31 cellular contexts compared by ENCODE assay signal in genomic region chr12:131752457-131752856, GRCh38.
"Had no signal": no experiment of that assay in that cellular context is flagged by ENCODE, and none has a peak within 500 bp of the region (broad histone marks: within the 10 kb centered on the region; RNA-seq: fewer than 3 reads in every experiment).

No MANE protein-coding gene starts in this region.

- H3K9me3 Mint-ChIP-seq: activated naive CD8-positive, alpha-beta T cell treated with anti-CD3 and anti-CD28 coated beads, Interleukin-2, amount 50 U/mL, for 24 hours; activated T-cell treated with anti-CD3 and anti-CD28 coated beads, Interleukin-2, amount 50 U/mL, for 24 hours; natural killer cell; stimulated activated naive CD8-positive, alpha-beta T cell treated with anti-CD3 and anti-CD28 coated beads, Interleukin-15, Interleukin-2, amounts not matched to agents 100 ng/mL and 50 ng/mL, for 24 hours had no signal

- DNase-seq: activated CD4-positive, alpha-beta T cell treated with anti-CD3 and anti-CD28 coated beads for 48 hours; activated CD4-positive, alpha-beta T cell treated with anti-CD3 and anti-CD28 coated beads, Interleukin-2, amount 50 U/mL, for 48 hours; activated CD8-positive, alpha-beta memory T cell treated with anti-CD3 and anti-CD28 coated beads for 24 hours; activated CD8-positive, alpha-beta memory T cell treated with anti-CD3 and anti-CD28 coated beads, Interleukin-2, amount 50 U/mL, for 4 hours; activated gamma-delta T cell treated with Interleukin-2 at 50 U/mL for 16 hours; activated naive CD4-positive, alpha-beta T cell treated with anti-CD3 and anti-CD28 coated beads, Interleukin-2, amount 50 U/mL, for 16 hours; activated naive CD8-positive, alpha-beta T cell treated with anti-CD3 and anti-CD28 coated beads, Interleukin-2, amount 50 U/mL, for 24 hours; amygdala; effector memory CD4-positive, alpha-beta T cell; erythroblast; hippocampal formation; left lung; lower lobe of right lung; mesenchymal stem cell; natural killer cell; ovary; retina; stimulated activated CD4-positive, alpha-beta T cell treated with anti-CD3 and anti-CD28 coated beads, Interleukin-12 subunit alpha, Interleukin-12 subunit beta, amount 100 ng/mL, for 4 hours; stimulated activated CD4-positive, alpha-beta T cell treated with anti-CD3 and anti-CD28 coated beads, Interleukin-4, amount 100 ng/mL, for 1 hour had no signal

- H3K27me3 Mint-ChIP-seq: activated naive CD8-positive, alpha-beta T cell treated with anti-CD3 and anti-CD28 coated beads, Interleukin-2, amount 50 U/mL, for 24 hours; activated T-cell treated with anti-CD3 and anti-CD28 coated beads, Interleukin-2, amount 50 U/mL, for 24 hours; stimulated activated naive CD8-positive, alpha-beta T cell treated with anti-CD3 and anti-CD28 coated beads, Interleukin-15, Interleukin-2, amounts not matched to agents 100 ng/mL and 50 ng/mL, for 24 hours had no signal

- H3K4me3 Mint-ChIP-seq: activated naive CD8-positive, alpha-beta T cell treated with anti-CD3 and anti-CD28 coated beads, Interleukin-2, amount 50 U/mL, for 24 hours; activated T-cell treated with anti-CD3 and anti-CD28 coated beads, Interleukin-2, amount 50 U/mL, for 24 hours; natural killer cell; stimulated activated naive CD8-positive, alpha-beta T cell treated with anti-CD3 and anti-CD28 coated beads, Interleukin-15, Interleukin-2, amounts not matched to agents 100 ng/mL and 50 ng/mL, for 24 hours had no signal

- H3K27ac ChIP-seq: breast epithelium, coronary artery, gastrocnemius medialis, left lung, lower lobe of right lung, ovary, prostate gland, skin epidermis, upper lobe of left lung, vagina, VCaP had no signal

- ATAC-seq: activated CD4-positive, CD25-positive, alpha-beta regulatory T cell treated with anti-CD3 and anti-CD28 coated beads, Interleukin-2, amount 50 U/mL, for 24 hours; activated naive CD8-positive, alpha-beta T cell treated with anti-CD3 and anti-CD28 coated beads, Interleukin-2, amount 50 U/mL, for 24 hours; gastrocnemius medialis; left lung; lower lobe of right lung; natural killer cell; sciatic nerve had no signal

- H3K27ac Mint-ChIP-seq: activated naive CD8-positive, alpha-beta T cell treated with anti-CD3 and anti-CD28 coated beads, Interleukin-2, amount 50 U/mL, for 24 hours; activated T-cell treated with anti-CD3 and anti-CD28 coated beads, Interleukin-2, amount 50 U/mL, for 24 hours; natural killer cell; stimulated activated naive CD8-positive, alpha-beta T cell treated with anti-CD3 and anti-CD28 coated beads, Interleukin-15, Interleukin-2, amounts not matched to agents 100 ng/mL and 50 ng/mL, for 24 hours had no signal

- H3K4me1 Mint-ChIP-seq: activated naive CD8-positive, alpha-beta T cell treated with anti-CD3 and anti-CD28 coated beads, Interleukin-2, amount 50 U/mL, for 24 hours had no signal
